9 cellular contexts compared by ENCODE assay signal in genomic region chr17:77880702-77881450, GRCh38.
DNase-seq lines count a peak whose midpoint lies in the region; ATAC-seq and TF ChIP-seq lines count a peak whose summit lies in the region.
"Had no signal": no experiment of that assay in that cellular context is flagged by ENCODE, and none has a peak within 500 bp of the region (broad histone marks: within the 10 kb centered on the region; RNA-seq: fewer than 3 reads in every experiment).

No MANE protein-coding gene starts in this region.

- intact Hi-C loops in right cardiac atrium (cut with DNase I) = no loop called here

- peaks cover 5 to 6% of the 10 kb centered on the region in 2 donors for H3K9me3 Mint-ChIP-seq in activated T-cell treated with anti-CD3 and anti-CD28 coated beads, Interleukin-2, amount 50 U/mL, for 72 hours
- peaks cover 4% of the 10 kb centered on the region for H3K9me3 Mint-ChIP-seq in activated T-cell treated with anti-CD3 and anti-CD28 coated beads, Interleukin-2, amount 50 U/mL, for 24 hours

- no peaks in the 10 kb centered on the region for H3K9me3 ChIP-seq in T-helper 17 cell (ENCODE audit: control insufficient read depth, low read length, poor library complexity, severe bottlenecking)
- H3K9me3 ChIP-seq in right cardiac atrium (ENCODE audit: control insufficient read depth, low read length) = no peaks in the 10 kb centered on the region
- peaks cover 6% of the 10 kb centered on the region for H3K9me3 ChIP-seq in suprapubic skin
- H3K9me3 ChIP-seq: mucosa of descending colon had no signal

- TF ChIP-seq POLR2A in suprapubic skin (IDR thresholded peaks at IDR 0.05) = no peak

- H3K36me3 Mint-ChIP-seq in activated T-cell treated with anti-CD3 and anti-CD28 coated beads, Interleukin-2, amount 50 U/mL, for 72 hours (ENCODE audit: insufficient read depth in 2 of 2) = peaks cover 4 to 10% of the 10 kb centered on the region in 2 donors
- peaks cover 5% of the 10 kb centered on the region for H3K36me3 Mint-ChIP-seq in activated T-cell treated with anti-CD3 and anti-CD28 coated beads, Interleukin-2, amount 50 U/mL, for 24 hours (ENCODE audit: low read depth)
- no peaks in the 10 kb centered on the region for H3K36me3 Mint-ChIP-seq in T-helper 17 cell (ENCODE audit: low read depth)

- no peak for DNase-seq in activated T-cell treated with anti-CD3 and anti-CD28 coated beads, Interleukin-2, amount 50 U/mL, for 72 hours
- no peak for DNase-seq in activated T-cell treated with anti-CD3 and anti-CD28 coated beads, Interleukin-2, amount 50 U/mL, for 24 hours
- no peak for DNase-seq in T-helper 17 cell
- peak; percentile 56 to 80 (median 70) for DNase-seq in right cardiac atrium
- no peak for DNase-seq in suprapubic skin (ENCODE audit: low spot score in 2 of 2)
- DNase-seq in NCI-H526 (lab: John Stamatoyannopoulos, UW) = no peak
- no peak for DNase-seq in NCI-H345 treated with DMSO at 0.1 percent for 48 hours (lab: John Stamatoyannopoulos, UW; ENCODE audit: unreplicated experiment)
- DNase-seq in amniotic stem cell (lab: John Stamatoyannopoulos, UW) = no peak

- no peaks in the 10 kb centered on the region for H3K36me3 ChIP-seq in suprapubic skin

- no peaks in the 10 kb centered on the region for H3K27me3 ChIP-seq in right cardiac atrium (ENCODE audit: control insufficient read depth, insufficient read depth)
- no peaks in the 10 kb centered on the region for H3K27me3 ChIP-seq in suprapubic skin

- TF ChIP-seq CTCF in suprapubic skin (IDR thresholded peaks at IDR 0.05) = no peak

- peak overlapping the region; percentile 68 to 82 for H3K4me3 Mint-ChIP-seq in activated T-cell treated with anti-CD3 and anti-CD28 coated beads, Interleukin-2, amount 50 U/mL, for 72 hours
- no peak overlapping the region for H3K4me3 Mint-ChIP-seq in activated T-cell treated with anti-CD3 and anti-CD28 coated beads, Interleukin-2, amount 50 U/mL, for 24 hours
- H3K4me3 Mint-ChIP-seq in T-helper 17 cell = peak overlapping the region; percentile 95

- H3K4me1 Mint-ChIP-seq in activated T-cell treated with anti-CD3 and anti-CD28 coated beads, Interleukin-2, amount 50 U/mL, for 72 hours (ENCODE audit: low read depth) = peaks cover 69% of the 10 kb centered on the region
- H3K4me1 Mint-ChIP-seq in activated T-cell treated with anti-CD3 and anti-CD28 coated beads, Interleukin-2, amount 50 U/mL, for 24 hours (ENCODE audit: low read depth) = peaks cover 81% of the 10 kb centered on the region
- peaks cover 45% of the 10 kb centered on the region for H3K4me1 Mint-ChIP-seq in T-helper 17 cell

- peaks cover 21% of the 10 kb centered on the region for H3K4me1 ChIP-seq in right cardiac atrium (ENCODE audit: control insufficient read depth, insufficient read depth, low read length)
- peaks cover 32% of the 10 kb centered on the region for H3K4me1 ChIP-seq in suprapubic skin

- H3K4me3 ChIP-seq in right cardiac atrium (ENCODE audit: low read length) (no peak overlapping the region), suprapubic skin (no peak overlapping the region)
- H3K4me3 ChIP-seq: mucosa of descending colon had no signal

- 73% methylated on average over 11 of the region's 11 CpGs for WGBS in right cardiac atrium
- 77% methylated on average over 6 of the region's 11 CpGs for WGBS in suprapubic skin

- H3K27me3 Mint-ChIP-seq in activated T-cell treated with anti-CD3 and anti-CD28 coated beads, Interleukin-2, amount 50 U/mL, for 72 hours (ENCODE audit: low read depth) = no peaks in the 10 kb centered on the region
- H3K27me3 Mint-ChIP-seq in activated T-cell treated with anti-CD3 and anti-CD28 coated beads, Interleukin-2, amount 50 U/mL, for 24 hours = no peaks in the 10 kb centered on the region
- no peaks in the 10 kb centered on the region for H3K27me3 Mint-ChIP-seq in T-helper 17 cell

- H3K27ac Mint-ChIP-seq in activated T-cell treated with anti-CD3 and anti-CD28 coated beads, Interleukin-2, amount 50 U/mL, for 72 hours = no peak overlapping the region
- no peak overlapping the region for H3K27ac Mint-ChIP-seq in activated T-cell treated with anti-CD3 and anti-CD28 coated beads, Interleukin-2, amount 50 U/mL, for 24 hours
- H3K27ac Mint-ChIP-seq in T-helper 17 cell = peak overlapping the region; percentile 98

- H3K27ac ChIP-seq in right cardiac atrium (ENCODE audit: low read length) (peak overlapping the region; percentile 27), suprapubic skin (peak overlapping the region; percentile 40)

- no peak for ATAC-seq in activated T-cell treated with anti-CD3 and anti-CD28 coated beads, Interleukin-2, amount 50 U/mL, for 72 hours (replicated peaks in 1 of 2)
- ATAC-seq in T-helper 17 cell (no peak), right cardiac atrium (peak in 1 of 2 donors; percentile 4)

- no peak for TF ChIP-seq EP300 in suprapubic skin (IDR thresholded peaks at IDR 0.05)

Comparison
In these comparisons a context has a peak if more than half of its experiments do, and no peak if none do; other contexts are left out.
1. DNase-seq: peak in right cardiac atrium (3 of 3); none in activated T-cell treated with anti-CD3 and anti-CD28 coated beads, Interleukin-2, amount 50 U/mL, for 72 hours (0 of 2), activated T-cell treated with anti-CD3 and anti-CD28 coated beads, Interleukin-2, amount 50 U/mL, for 24 hours (single experiment), T-helper 17 cell (0 of 3), suprapubic skin (0 of 2), NCI-H526 (0 of 2), NCI-H345 treated with DMSO at 0.1 percent for 48 hours (single experiment) and amniotic stem cell (single experiment).